29 cellular contexts compared by ENCODE assay signal in the genomic region with DNA sequence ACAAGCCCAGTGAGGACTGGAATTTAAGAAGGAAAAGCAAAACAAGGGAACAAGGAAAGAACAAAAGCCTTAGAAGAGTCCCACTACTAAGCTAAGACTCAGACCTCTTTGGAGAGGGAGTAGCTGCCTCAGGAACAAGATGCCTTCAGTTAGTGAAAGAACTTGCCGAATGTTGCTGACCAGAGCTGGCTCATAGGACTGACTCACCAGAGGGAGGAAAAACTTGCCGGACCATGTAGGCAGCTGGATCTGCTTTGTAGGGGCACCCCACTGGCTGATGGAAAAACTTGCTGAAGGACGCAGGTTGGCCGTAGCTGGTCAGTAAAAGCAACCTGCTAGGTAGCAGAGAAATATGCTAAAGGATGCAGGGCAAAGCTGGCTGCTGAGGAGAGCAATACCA. TPM values are rescaled to one million over a fixed set of nuclear protein-coding genes. Genes with fewer than 3 reads are reported as not detected.
A peak's percentile ranks its signal among the peaks of the same experiment; 100 is the strongest.
DNase-seq lines count a peak whose midpoint lies in the region; ATAC-seq and TF ChIP-seq lines count a peak whose summit lies in the region.
"Had no signal": no experiment of that assay in that cellular context is flagged by ENCODE, and none has a peak within 500 bp of the region (broad histone marks: within the 10 kb centered on the region; RNA-seq: fewer than 3 reads in every experiment).

No MANE protein-coding gene starts in this region.

- ATAC-seq in PC-3 (peak; percentile 42; the same call in 1 of the 2 replicates), GM23338 (no peak)
- ATAC-seq: A549; activated CD8-positive, alpha-beta memory T cell treated with anti-CD3 and anti-CD28 coated beads, Interleukin-2, amount 10 ng/mL, durations not matched to agents 7 days and 5 days; heart right ventricle; left lobe of liver; WTC11 had no signal

- no peak for TF ChIP-seq POLR2A in sigmoid colon (IDR thresholded peaks at IDR 0.05)

- H3K4me3 ChIP-seq in PC-3 (ENCODE audit: low read length) (no peak overlapping the region), mammary epithelial cell (replicated peaks in 1 of 3; ENCODE audit: insufficient read depth in 1 of 3, low read depth in 2 of 3, low read length in 3 of 3) (no peak overlapping the region), foreskin fibroblast (ENCODE audit: low read depth in 1 of 2, low read length in 2 of 2) (no peak overlapping the region), GM23338 (no peak overlapping the region), sigmoid colon (no peak overlapping the region)
- H3K4me3 ChIP-seq: A549, heart right ventricle had no signal

- in situ Hi-C loops in mammary epithelial cell (cut with MboI; ENCODE audit: low sequenced_read_pairs in 2 of 2): no loop called here

- no peaks in the 10 kb centered on the region for H3K79me2 ChIP-seq in PC-3 (ENCODE audit: low read length)
- no peaks in the 10 kb centered on the region for H3K79me2 ChIP-seq in mammary epithelial cell (ENCODE audit: insufficient read depth, low read length)
- H3K79me2 ChIP-seq in GM23338 (replicated peaks; ENCODE audit: insufficient read depth): no peaks in the 10 kb centered on the region
- H3K79me2 ChIP-seq: parathyroid adenoma had no signal

- peaks cover 2% of the 10 kb centered on the region for H3K27me3 Mint-ChIP-seq in GM23338 (ENCODE audit: insufficient read depth, low read depth, poor library complexity)
- H3K27me3 Mint-ChIP-seq: activated naive CD4-positive, alpha-beta T cell treated with anti-CD3 and anti-CD28 coated beads, Interleukin-2, amount 10 ng/mL, durations not matched to agents 7 days and 5 days had no signal

- CTCF ChIA-PET in PC-3 (lab: Charles Lee): interaction anchor here (0.7 kb wide), 1 partner anchor 270 kb away, joined by 3 read pairs; no protein-coding TSS in a partner anchor
- CTCF ChIA-PET in mammary epithelial cell (lab: Charles Lee; ENCODE audit: low non-redundant PET): no interaction called here

- H3K9ac ChIP-seq in PC-3 (ENCODE audit: low read length) (no peak overlapping the region), mammary epithelial cell (ENCODE audit: insufficient read depth, low read length) (no peak overlapping the region)
- H3K9ac ChIP-seq: parathyroid adenoma had no signal

- peaks cover 3% of the 10 kb centered on the region; the same call in 2 of the 3 replicates for H3K4me1 Mint-ChIP-seq in GM23338
- H3K4me1 Mint-ChIP-seq: activated CD8-positive, alpha-beta memory T cell treated with anti-CD3 and anti-CD28 coated beads, Interleukin-2, amount 10 ng/mL, durations not matched to agents 7 days and 5 days; activated naive CD4-positive, alpha-beta T cell treated with anti-CD3 and anti-CD28 coated beads, Interleukin-2, amount 10 ng/mL, durations not matched to agents 7 days and 5 days; B cell; CD8-positive, alpha-beta memory T cell; neural crest cell had no signal

- H3K9me3 ChIP-seq in PC-3 (ENCODE audit: low read length) (no peaks in the 10 kb centered on the region), mammary epithelial cell (replicated peaks; ENCODE audit: insufficient read depth, low read length) (no peaks in the 10 kb centered on the region), sigmoid colon (no peaks in the 10 kb centered on the region)
- H3K9me3 ChIP-seq: A549, heart right ventricle had no signal

- H4K20me1 ChIP-seq in PC-3 (ENCODE audit: low read length): no peaks in the 10 kb centered on the region
- no peaks in the 10 kb centered on the region for H4K20me1 ChIP-seq in mammary epithelial cell (ENCODE audit: insufficient read depth, low read length)
- H4K20me1 ChIP-seq in GM23338 (replicated peaks; ENCODE audit: insufficient read depth): no peaks in the 10 kb centered on the region

- H2AFZ ChIP-seq in PC-3 (ENCODE audit: low read length) (no peak overlapping the region; the same call in 1 of the 2 replicates), mammary epithelial cell (ENCODE audit: low read depth, low read length) (no peak overlapping the region), GM23338 (no peak overlapping the region)
- H2AFZ ChIP-seq: parathyroid adenoma had no signal

- no peak for TF ChIP-seq EP300 in sigmoid colon (IDR thresholded peaks at IDR 0.05)

- TF ChIP-seq CTCF in PC-3 (conservative IDR thresholded peaks at IDR 0.05; ENCODE audit: low read depth, low read length) (no peak), mammary epithelial cell (conservative IDR thresholded peaks at IDR 0.05 in 1 of 2, IDR thresholded peaks at IDR 0.05 in 1 of 2; ENCODE audit: extremely low read depth in 1 of 2, insufficient read depth in 1 of 2, low read depth in 1 of 2, low read length in 2 of 2) (no peak), foreskin fibroblast (IDR thresholded peaks at IDR 0.05; ENCODE audit: low read depth, low read length) (no peak), GM23338 (conservative IDR thresholded peaks at IDR 0.05; ENCODE audit: low read depth in 2 of 2) (no peak), sigmoid colon (IDR thresholded peaks at IDR 0.05) (no peak)

- H3K27ac ChIP-seq in PC-3 (ENCODE audit: low read length): no peak overlapping the region
- H3K27ac ChIP-seq in mammary epithelial cell (ENCODE audit: insufficient read depth, low read depth, low read length): no peak overlapping the region
- H3K27ac ChIP-seq in GM23338 (ENCODE audit: low read depth): no peak overlapping the region
- H3K27ac ChIP-seq in sigmoid colon: no peak overlapping the region
- H3K27ac ChIP-seq: A549, heart right ventricle, parathyroid adenoma had no signal

- no peaks in the 10 kb centered on the region for H3K36me3 ChIP-seq in PC-3 (ENCODE audit: low read depth, low read length)
- no peaks in the 10 kb centered on the region for H3K36me3 ChIP-seq in mammary epithelial cell (ENCODE audit: insufficient read depth, low read length)
- H3K36me3 ChIP-seq in GM23338 (ENCODE audit: insufficient read depth): no peaks in the 10 kb centered on the region
- H3K36me3 ChIP-seq in sigmoid colon: no peaks in the 10 kb centered on the region
- H3K36me3 ChIP-seq: heart right ventricle had no signal

- peaks cover 3% of the 10 kb centered on the region; the same call in 2 of the 3 replicates for H3K9me3 Mint-ChIP-seq in GM23338
- H3K9me3 Mint-ChIP-seq: activated naive CD4-positive, alpha-beta T cell treated with anti-CD3 and anti-CD28 coated beads, Interleukin-2, amount 10 ng/mL, durations not matched to agents 7 days and 5 days; activated T-helper 1 cell treated with anti-CD3 and anti-CD28 coated beads, Interleukin-12 subunit alpha, Interleukin-12 subunit beta, Interleukin-2, Interleukin-4 antibody, amounts not matched to agents 30 ng/mL and 10 ng/mL and 1 ng/mL, durations not matched to agents 14 hours and 24 hours and 36 hours; CD8-positive, alpha-beta memory T cell; HFFc6 had no signal

- intact Hi-C loops in PC-3 (cut with micrococcal nuclease): no loop called here
- intact Hi-C loops in mammary epithelial cell (cut with micrococcal nuclease): no loop called here
- intact Hi-C loops in sigmoid colon (cut with DNase I): no loop called here

- no TSS peak for BruUV-seq in PC-3 (replicated peaks; lab: Mats Ljungman, UMichigan)
- BruUV-seq in mammary epithelial cell (replicated peaks; lab: Mats Ljungman, UMichigan): no TSS peak

- peak; percentile 3 for DNase-seq in Daoy (ENCODE audit: low read depth)
- DNase-seq in PC-3: peak; percentile 57
- peak; percentile 32 for DNase-seq in mammary epithelial cell
- DNase-seq in foreskin fibroblast: peak; percentile 47 to 75
- no peak for DNase-seq in GM23338 (ENCODE audit: low spot score)
- DNase-seq in foreskin melanocyte: no peak
- DNase-seq in effector CD4-positive, alpha-beta T cell: no peak
- DNase-seq in sigmoid colon: no peak
- DNase-seq: activated CD4-positive, alpha-beta T cell treated with anti-CD3 and anti-CD28 coated beads, Interleukin-2, amount 50 U/mL, for 1 hour; activated CD8-positive, alpha-beta memory T cell treated with anti-CD3 and anti-CD28 coated beads, Interleukin-2, amount 10 ng/mL, durations not matched to agents 7 days and 5 days; activated naive CD4-positive, alpha-beta T cell treated with anti-CD3 and anti-CD28 coated beads, Interleukin-2, amount 10 ng/mL, durations not matched to agents 7 days and 5 days; amniotic stem cell; CD8-positive, alpha-beta memory T cell; cortex of kidney; DMS 273 treated with DMSO at 0.1 percent for 48 hours; heart right ventricle; HFFc6; Kasumi-1; mesenchymal stem cell; NCI-H510A; SHP77 treated with DMSO at 0.1 percent for 48 hours; stimulated activated CD4-positive, alpha-beta T cell treated with anti-CD3 and anti-CD28 coated beads, Interleukin-2, amount 100 ng/mL, for 24 hours had no signal

- 92% methylated on average over 4 of the region's 4 CpGs for WGBS in mammary epithelial cell (ENCODE audit: low coverage, missing lambda C conversion rate)
- 93 to 94% methylated on average over 4 of the region's 4 CpGs for WGBS in sigmoid colon, 2 donors

- H3K9me2 ChIP-seq in PC-3 (replicated peaks; ENCODE audit: low read length) (no peaks in the 10 kb centered on the region), GM23338 (ENCODE audit: insufficient read depth) (0 out of 2 replicates have a peak, but pooled peaks cover 6% of the 10 kb centered on the region)

- H3K27me3 ChIP-seq in PC-3 (ENCODE audit: low read length) (no peaks in the 10 kb centered on the region), mammary epithelial cell (ENCODE audit: insufficient read depth, low read length) (no peaks in the 10 kb centered on the region), GM23338 (ENCODE audit: insufficient read depth) (no peaks in the 10 kb centered on the region), sigmoid colon (no peaks in the 10 kb centered on the region)

- POLR2A ChIA-PET in PC-3 (lab: Charles Lee; ENCODE audit: unreplicated experiment): no interaction called here

- dilution Hi-C loops in mammary epithelial cell (cut with HindIII; ENCODE audit: low sequenced_read_pairs): no loop called here

- no peaks in the 10 kb centered on the region; the same call in 1 of the 2 replicates for H3K4me1 ChIP-seq in PC-3 (ENCODE audit: insufficient read depth, low read length)
- no peaks in the 10 kb centered on the region for H3K4me1 ChIP-seq in mammary epithelial cell (ENCODE audit: insufficient read depth, low read length)
- H3K4me1 ChIP-seq in GM23338 (ENCODE audit: insufficient read depth): no peaks in the 10 kb centered on the region
- H3K4me1 ChIP-seq in sigmoid colon: no peaks in the 10 kb centered on the region
- H3K4me1 ChIP-seq: A549, heart right ventricle, parathyroid adenoma had no signal

- no peak overlapping the region for H3K4me2 ChIP-seq in PC-3 (ENCODE audit: low read length)
- no peak overlapping the region for H3K4me2 ChIP-seq in mammary epithelial cell (ENCODE audit: insufficient read depth, low read depth, low read length)
- no peak overlapping the region for H3K4me2 ChIP-seq in GM23338
- H3K4me2 ChIP-seq: A549 had no signal

- no peak overlapping the region for H3K4me3 Mint-ChIP-seq in GM23338
- H3K4me3 Mint-ChIP-seq: activated CD8-positive, alpha-beta memory T cell treated with anti-CD3 and anti-CD28 coated beads, Interleukin-2, amount 10 ng/mL, durations not matched to agents 7 days and 5 days; activated naive CD4-positive, alpha-beta T cell treated with anti-CD3 and anti-CD28 coated beads, Interleukin-2, amount 10 ng/mL, durations not matched to agents 7 days and 5 days; activated T-helper 1 cell treated with anti-CD3 and anti-CD28 coated beads, Interleukin-12 subunit alpha, Interleukin-12 subunit beta, Interleukin-2, Interleukin-4 antibody, amounts not matched to agents 30 ng/mL and 10 ng/mL and 1 ng/mL, durations not matched to agents 14 hours and 24 hours and 36 hours; B cell; CD8-positive, alpha-beta memory T cell; HFFc6; neural crest cell; WTC11 had no signal

- H3K27ac Mint-ChIP-seq in GM23338: no peak overlapping the region
- H3K27ac Mint-ChIP-seq: activated CD8-positive, alpha-beta memory T cell treated with anti-CD3 and anti-CD28 coated beads, Interleukin-2, amount 10 ng/mL, durations not matched to agents 7 days and 5 days; activated naive CD4-positive, alpha-beta T cell treated with anti-CD3 and anti-CD28 coated beads, Interleukin-2, amount 10 ng/mL, durations not matched to agents 7 days and 5 days; activated T-helper 1 cell treated with anti-CD3 and anti-CD28 coated beads, Interleukin-12 subunit alpha, Interleukin-12 subunit beta, Interleukin-2, Interleukin-4 antibody, amounts not matched to agents 30 ng/mL and 10 ng/mL and 1 ng/mL, durations not matched to agents 14 hours and 24 hours and 36 hours; B cell; CD8-positive, alpha-beta memory T cell; HFFc6; WTC11 had no signal

- H3F3A ChIP-seq in PC-3 (ENCODE audit: low read length, unreplicated experiment) (no peaks in the 10 kb centered on the region), GM23338 (replicated peaks; ENCODE audit: low read depth) (no peaks in the 10 kb centered on the region)

- H3K36me3 Mint-ChIP-seq in GM23338 (ENCODE audit: low read depth): peaks cover 3% of the 10 kb centered on the region; the same call in 1 of the 3 replicates
- H3K36me3 Mint-ChIP-seq: activated CD8-positive, alpha-beta memory T cell treated with anti-CD3 and anti-CD28 coated beads, Interleukin-2, amount 10 ng/mL, durations not matched to agents 7 days and 5 days; activated naive CD4-positive, alpha-beta T cell treated with anti-CD3 and anti-CD28 coated beads, Interleukin-2, amount 10 ng/mL, durations not matched to agents 7 days and 5 days; CD8-positive, alpha-beta memory T cell; WTC11 had no signal

RNA-seq across cellular contexts. Expression of a gene that starts 15.3 kb away (rescaled TPM):
- total RNA-seq in Daoy (2014; rRNA removed; shearing (Covaris generic)): 1.4 and 1.8 TPM in 2 replicates
- total RNA-seq in PC-3 (2014; rRNA removed) (1.4 and 1.6 TPM in 2 replicates), mammary epithelial cell (under 1 TPM; 0.07 to 0.50 TPM), sigmoid colon (1 to 10 TPM; 2.9 to 4.3 (median 3.3) TPM)
- polyA plus RNA-seq in mammary epithelial cell (0.02 TPM), GM23338 (2016; fragmentation: Nextera tagmentation; extraction: Ambion mirVana) (0.49 and 0.65 TPM in 2 replicates), sigmoid colon (1 to 10 TPM; 2.4 to 3.2 (median 2.5) TPM)
- polyA minus RNA-seq in mammary epithelial cell: not detected
- total RNA-seq in GM23338 (2014; rRNA removed; shearing (Covaris generic)): 2.6 and 3.6 TPM in 2 replicates

Comparison
In these comparisons a context has a peak if more than half of its experiments do, and no peak if none do; other contexts are left out.
1. DNase-seq: peak in Daoy (single experiment), PC-3 (single experiment), mammary epithelial cell (single experiment) and foreskin fibroblast (2 of 2); none in GM23338 (single experiment), foreskin melanocyte (single experiment), effector CD4-positive, alpha-beta T cell (single experiment) and sigmoid colon (single experiment).